In the genomic region with DNA sequence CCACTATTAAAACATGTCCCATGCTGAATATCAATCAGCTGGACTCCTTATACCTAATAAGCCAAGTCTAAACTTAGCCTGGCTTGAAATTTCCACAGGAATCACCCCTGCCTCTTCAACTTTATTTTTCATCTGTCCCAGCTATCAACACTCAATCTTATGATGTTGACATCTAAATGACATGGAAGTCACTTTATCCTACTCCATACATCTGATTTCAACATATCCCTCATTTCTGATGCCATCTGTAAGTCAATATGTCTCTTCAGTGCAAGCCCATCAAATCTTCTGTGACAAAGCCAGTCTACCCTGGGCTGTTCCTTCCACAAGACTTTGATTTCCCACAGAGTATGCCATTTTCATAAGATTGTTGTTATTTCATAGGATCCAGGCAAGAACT, we compare ENCODE assay signal across 3 cellular contexts.
TF ChIP-seq lines count a peak whose summit lies in the region.

No MANE protein-coding gene starts in this region.

TF ChIP-seq in GM23338, 12 proteins besides CTCF, POLR2A, EP300 and RAD21 (continued from another document and continues in another):
- TF ChIP-seq ZNF114 (CRISPR knock-in tag; IDR thresholded peaks at IDR 0.05), result no peak
- TF ChIP-seq CREB1 (CRISPR knock-in tag; IDR thresholded peaks at IDR 0.05; ENCODE audit: low read depth), result no peak
- TF ChIP-seq STAT1 (IDR thresholded peaks at IDR 0.05; ENCODE audit: unreplicated experiment), result no peak
- TF ChIP-seq, protein P1, sequence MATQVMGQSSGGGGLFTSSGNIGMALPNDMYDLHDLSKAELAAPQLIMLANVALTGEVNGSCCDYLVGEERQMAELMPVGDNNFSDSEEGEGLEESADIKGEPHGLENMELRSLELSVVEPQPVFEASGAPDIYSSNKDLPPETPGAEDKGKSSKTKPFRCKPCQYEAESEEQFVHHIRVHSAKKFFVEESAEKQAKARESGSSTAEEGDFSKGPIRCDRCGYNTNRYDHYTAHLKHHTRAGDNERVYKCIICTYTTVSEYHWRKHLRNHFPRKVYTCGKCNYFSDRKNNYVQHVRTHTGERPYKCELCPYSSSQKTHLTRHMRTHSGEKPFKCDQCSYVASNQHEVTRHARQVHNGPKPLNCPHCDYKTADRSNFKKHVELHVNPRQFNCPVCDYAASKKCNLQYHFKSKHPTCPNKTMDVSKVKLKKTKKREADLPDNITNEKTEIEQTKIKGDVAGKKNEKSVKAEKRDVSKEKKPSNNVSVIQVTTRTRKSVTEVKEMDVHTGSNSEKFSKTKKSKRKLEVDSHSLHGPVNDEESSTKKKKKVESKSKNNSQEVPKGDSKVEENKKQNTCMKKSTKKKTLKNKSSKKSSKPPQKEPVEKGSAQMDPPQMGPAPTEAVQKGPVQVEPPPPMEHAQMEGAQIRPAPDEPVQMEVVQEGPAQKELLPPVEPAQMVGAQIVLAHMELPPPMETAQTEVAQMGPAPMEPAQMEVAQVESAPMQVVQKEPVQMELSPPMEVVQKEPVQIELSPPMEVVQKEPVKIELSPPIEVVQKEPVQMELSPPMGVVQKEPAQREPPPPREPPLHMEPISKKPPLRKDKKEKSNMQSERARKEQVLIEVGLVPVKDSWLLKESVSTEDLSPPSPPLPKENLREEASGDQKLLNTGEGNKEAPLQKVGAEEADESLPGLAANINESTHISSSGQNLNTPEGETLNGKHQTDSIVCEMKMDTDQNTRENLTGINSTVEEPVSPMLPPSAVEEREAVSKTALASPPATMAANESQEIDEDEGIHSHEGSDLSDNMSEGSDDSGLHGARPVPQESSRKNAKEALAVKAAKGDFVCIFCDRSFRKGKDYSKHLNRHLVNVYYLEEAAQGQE (IDR thresholded peaks at IDR 0.05; ENCODE audit: unreplicated experiment), result no peak
- TF ChIP-seq POLR2AphosphoS5 (IDR thresholded peaks at IDR 0.05; ENCODE audit: low read depth), result no peak
- no peak for TF ChIP-seq EZH2phosphoT487 (IDR thresholded peaks at IDR 0.05; ENCODE audit: unreplicated experiment)

TF ChIP-seq in endothelial cell of umbilical vein, 7 proteins besides CTCF, POLR2A, EP300 and RAD21 (continued from another document):
- TF ChIP-seq, protein P2, sequence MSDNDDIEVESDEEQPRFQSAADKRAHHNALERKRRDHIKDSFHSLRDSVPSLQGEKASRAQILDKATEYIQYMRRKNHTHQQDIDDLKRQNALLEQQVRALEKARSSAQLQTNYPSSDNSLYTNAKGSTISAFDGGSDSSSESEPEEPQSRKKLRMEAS (IDR thresholded peaks at IDR 0.05; ENCODE audit: insufficient read depth, insufficient read length), result no peak
- TF ChIP-seq POLR2AphosphoS5 (IDR thresholded peaks at IDR 0.05; ENCODE audit: insufficient read depth, low read depth, low read length) (no peak), EZH2 (IDR thresholded peaks at IDR 0.05; ENCODE audit: borderline replicate concordance, low read depth, low read length, severe bottlenecking) (no peak), JUN (IDR thresholded peaks at IDR 0.05; ENCODE audit: borderline replicate concordance, insufficient read depth, insufficient read length, low read depth) (no peak), GATA2 (IDR thresholded peaks at IDR 0.05; ENCODE audit: insufficient read depth, insufficient read length, low read depth, low read length) (no peak), FOS (IDR thresholded peaks at IDR 0.05; ENCODE audit: borderline replicate concordance, insufficient read depth, low read length) (no peak)

TF ChIP-seq in neural cell, 6 proteins besides CTCF, POLR2A, EP300 and RAD21 (continued from another document):
- TF ChIP-seq, protein P1 (IDR thresholded peaks at IDR 0.05; ENCODE audit: borderline replicate concordance), result no peak
- no peak for TF ChIP-seq MXI1 (conservative IDR thresholded peaks at IDR 0.05; ENCODE audit: poor library complexity, severe bottlenecking)
